ENCODE assay signal across 7 cellular contexts in genomic region chr10:98149858-98150257, GRCh38.
"Had no signal": no experiment of that assay in that cellular context is flagged by ENCODE, and none has a peak within 500 bp of the region (broad histone marks: within the 10 kb centered on the region; RNA-seq: fewer than 3 reads in every experiment).

No MANE protein-coding gene starts in this region.

- H3K27ac ChIP-seq: GM23248 had no signal

- DNase-seq: GM23248, GOT3, H7 had no signal

- FAIRE-seq: HTR-8/SVneo, K562 had no signal

- H3K36me3 ChIP-seq: HAP-1 had no signal

- H3K4me3 ChIP-seq: GM23248, HAP-1, K562 had no signal

- H3K9ac ChIP-seq: GM23248 had no signal

- H2AFZ ChIP-seq: GM23248 had no signal

- ATAC-seq: HCT116, K562 had no signal
